ENCODE assay signal across 1 cellular context in the genomic region with DNA sequence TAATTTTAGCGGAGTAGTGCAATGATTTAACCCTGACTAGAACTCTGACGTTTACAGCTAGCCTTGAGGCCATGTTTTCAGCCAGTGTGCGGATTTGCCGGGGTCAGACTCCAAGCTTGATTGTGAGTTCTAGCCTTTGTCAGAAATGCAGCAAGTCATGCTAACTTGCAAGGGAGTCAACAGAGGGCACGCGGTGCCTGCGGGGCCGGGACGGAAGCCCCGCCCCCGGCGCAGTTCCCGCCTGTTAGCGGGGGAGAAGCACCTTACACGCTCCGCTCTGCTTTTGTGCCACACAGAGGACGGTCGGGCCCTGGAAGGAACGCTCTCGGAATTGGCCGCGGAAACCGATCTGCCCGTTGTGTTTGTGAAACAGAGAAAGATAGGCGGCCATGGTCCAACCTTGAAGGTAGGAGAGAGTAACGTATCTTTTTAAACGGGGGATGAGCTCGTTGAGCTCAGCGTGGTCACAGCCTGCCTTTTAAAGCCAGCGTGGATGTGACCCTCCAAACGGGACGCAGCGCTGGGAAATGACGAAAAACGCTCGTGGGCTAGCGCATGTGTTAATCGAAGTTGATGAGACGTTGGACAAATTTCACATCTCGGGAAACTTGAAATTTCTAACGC.
TF ChIP-seq lines count a peak whose summit lies in the region.

No MANE protein-coding gene starts in this region.

TF ChIP-seq in H1, 55 proteins besides CTCF, POLR2A, EP300 and RAD21:
- no peak for TF ChIP-seq SUZ12 (IDR thresholded peaks at IDR 0.05; ENCODE audit: low read length)
- 0 out of 2 replicates have a peak, but pooled peaks have one; percentile 31 for TF ChIP-seq CREB1 (IDR thresholded peaks at IDR 0.05)
- TF ChIP-seq FOSL1 (IDR thresholded peaks at IDR 0.05; ENCODE audit: insufficient read depth, low read depth, low read length) = no peak
- no peak for TF ChIP-seq CEBPB (IDR thresholded peaks at IDR 0.05; ENCODE audit: low read depth, low read length)
- peak; percentile 77; the same call in 1 of the 2 replicates for TF ChIP-seq MAFK (IDR thresholded peaks at IDR 0.05; ENCODE audit: low read depth, low read length)
- TF ChIP-seq YY1 (IDR thresholded peaks at IDR 0.05; ENCODE audit: low read depth, low read length) = peak; percentile 62; the same call in 1 of the 2 replicates
- no peak for TF ChIP-seq CBX8 (IDR thresholded peaks at IDR 0.05; ENCODE audit: borderline replicate concordance, low read depth, low read length)
- TF ChIP-seq TBP (IDR thresholded peaks at IDR 0.05; ENCODE audit: low read depth, low read length) = peak; percentile 91
- peak; percentile 13 for TF ChIP-seq NANOG (IDR thresholded peaks at IDR 0.05; ENCODE audit: insufficient read depth, low read depth, low read length, poor library complexity, severe bottlenecking)
- TF ChIP-seq EZH2 (IDR thresholded peaks at IDR 0.05; ENCODE audit: low read depth, low read length, severe bottlenecking) = no peak
- TF ChIP-seq RNF2 (IDR thresholded peaks at IDR 0.05; ENCODE audit: borderline replicate concordance, low read depth, low read length, missing control alignments, poor library complexity, severe bottlenecking) = no peak
- peak; percentile 68; the same call in 1 of the 2 replicates for TF ChIP-seq GTF2F1 (IDR thresholded peaks at IDR 0.05; ENCODE audit: borderline replicate concordance, low read depth, low read length)
- TF ChIP-seq EGR1 (IDR thresholded peaks at IDR 0.05; ENCODE audit: borderline replicate concordance, low read depth, low read length) = no peak
- no peak for TF ChIP-seq BRCA1 (IDR thresholded peaks at IDR 0.05; ENCODE audit: low read depth, low read length)
- TF ChIP-seq, protein P1, sequence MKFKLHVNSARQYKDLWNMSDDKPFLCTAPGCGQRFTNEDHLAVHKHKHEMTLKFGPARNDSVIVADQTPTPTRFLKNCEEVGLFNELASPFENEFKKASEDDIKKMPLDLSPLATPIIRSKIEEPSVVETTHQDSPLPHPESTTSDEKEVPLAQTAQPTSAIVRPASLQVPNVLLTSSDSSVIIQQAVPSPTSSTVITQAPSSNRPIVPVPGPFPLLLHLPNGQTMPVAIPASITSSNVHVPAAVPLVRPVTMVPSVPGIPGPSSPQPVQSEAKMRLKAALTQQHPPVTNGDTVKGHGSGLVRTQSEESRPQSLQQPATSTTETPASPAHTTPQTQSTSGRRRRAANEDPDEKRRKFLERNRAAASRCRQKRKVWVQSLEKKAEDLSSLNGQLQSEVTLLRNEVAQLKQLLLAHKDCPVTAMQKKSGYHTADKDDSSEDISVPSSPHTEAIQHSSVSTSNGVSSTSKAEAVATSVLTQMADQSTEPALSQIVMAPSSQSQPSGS (IDR thresholded peaks at IDR 0.05; ENCODE audit: low read length) = peak; percentile 44; the same call in 1 of the 2 replicates
- TF ChIP-seq JUN (IDR thresholded peaks at IDR 0.05; ENCODE audit: low read depth, low read length) = no peak
- no peak for TF ChIP-seq SIRT6 (IDR thresholded peaks at IDR 0.05; ENCODE audit: low read length)
- TF ChIP-seq HDAC2 (IDR thresholded peaks at IDR 0.05; ENCODE audit: borderline replicate concordance in 1 of 2, low read depth in 2 of 2, low read length in 2 of 2) = peak in 1 of 2 experiments; percentile 66; a peak in 1 of 4 replicates
- TF ChIP-seq, protein P2, sequence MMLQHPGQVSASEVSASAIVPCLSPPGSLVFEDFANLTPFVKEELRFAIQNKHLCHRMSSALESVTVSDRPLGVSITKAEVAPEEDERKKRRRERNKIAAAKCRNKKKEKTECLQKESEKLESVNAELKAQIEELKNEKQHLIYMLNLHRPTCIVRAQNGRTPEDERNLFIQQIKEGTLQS (IDR thresholded peaks at IDR 0.05; ENCODE audit: insufficient read depth, low read depth, low read length) = no peak
- TF ChIP-seq CBX5 (IDR thresholded peaks at IDR 0.05; ENCODE audit: low read depth, low read length) = no peak
- TF ChIP-seq TAF7 (optimal IDR thresholded peaks at IDR 0.05; ENCODE audit: borderline replicate concordance, low read depth, low read length) = peak; percentile 91
- peak; percentile 84 to 96 for TF ChIP-seq SIN3A (conservative IDR thresholded peaks at IDR 0.05 in 1 of 2, IDR thresholded peaks at IDR 0.05 in 1 of 2; ENCODE audit: low read depth in 1 of 2, low read length in 2 of 2)
- TF ChIP-seq KDM5A (IDR thresholded peaks at IDR 0.05; ENCODE audit: low read length) = no peak
- TF ChIP-seq KDM4A (IDR thresholded peaks at IDR 0.05; ENCODE audit: low read depth, low read length, severe bottlenecking) = no peak
- no peak for TF ChIP-seq CHD1 (IDR thresholded peaks at IDR 0.05; ENCODE audit: low read depth, low read length)
- TF ChIP-seq CTBP2 (IDR thresholded peaks at IDR 0.05; ENCODE audit: borderline replicate concordance, insufficient read depth, insufficient read length, low read length) = peak; percentile 51
- TF ChIP-seq TAF1 (IDR thresholded peaks at IDR 0.05; ENCODE audit: low read depth, low read length) = peak; percentile 96
- 0 out of 2 replicates have a peak, but pooled peaks have one; percentile 21 for TF ChIP-seq SRF (IDR thresholded peaks at IDR 0.05; ENCODE audit: low read depth, low read length)
- TF ChIP-seq, protein P3, sequence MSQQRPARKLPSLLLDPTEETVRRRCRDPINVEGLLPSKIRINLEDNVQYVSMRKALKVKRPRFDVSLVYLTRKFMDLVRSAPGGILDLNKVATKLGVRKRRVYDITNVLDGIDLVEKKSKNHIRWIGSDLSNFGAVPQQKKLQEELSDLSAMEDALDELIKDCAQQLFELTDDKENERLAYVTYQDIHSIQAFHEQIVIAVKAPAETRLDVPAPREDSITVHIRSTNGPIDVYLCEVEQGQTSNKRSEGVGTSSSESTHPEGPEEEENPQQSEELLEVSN (IDR thresholded peaks at IDR 0.05) = peak; percentile 97
- TF ChIP-seq HDAC6 (IDR thresholded peaks at IDR 0.05; ENCODE audit: low read depth, low read length) = no peak
- 0 out of 2 replicates have a peak, but pooled peaks have one; percentile 16 for TF ChIP-seq SP1 (IDR thresholded peaks at IDR 0.05; ENCODE audit: low read depth, low read length)
- TF ChIP-seq ASH2L (IDR thresholded peaks at IDR 0.05; ENCODE audit: low read length) = peak; percentile 62
- TF ChIP-seq GABPA (IDR thresholded peaks at IDR 0.05; ENCODE audit: borderline replicate concordance, insufficient read depth, low read length) = no peak
- TF ChIP-seq BCL11A (IDR thresholded peaks at IDR 0.05; ENCODE audit: low read depth in 2 of 2, low read length in 2 of 2) = no peak
- no peak for TF ChIP-seq TEAD4 (IDR thresholded peaks at IDR 0.05; ENCODE audit: low read depth, low read length)
- TF ChIP-seq NRF1 (IDR thresholded peaks at IDR 0.05; ENCODE audit: low read depth, low read length) = no peak
- no peak for TF ChIP-seq SP2 (IDR thresholded peaks at IDR 0.05; ENCODE audit: low read length)
- TF ChIP-seq KDM1A (IDR thresholded peaks at IDR 0.05; ENCODE audit: borderline replicate concordance, low read length) = no peak
- TF ChIP-seq SP4 (IDR thresholded peaks at IDR 0.05; ENCODE audit: low read length) = no peak
- TF ChIP-seq SAP30 (IDR thresholded peaks at IDR 0.05; ENCODE audit: insufficient read depth, insufficient replicate concordance, low read length) = no peak
- TF ChIP-seq ZNF274 (IDR thresholded peaks at IDR 0.05; ENCODE audit: borderline replicate concordance, extremely low read depth, low read length) = no peak
- TF ChIP-seq RBBP5 (IDR thresholded peaks at IDR 0.05; ENCODE audit: borderline replicate concordance, low read depth, low read length) = peak; percentile 54; the same call in 1 of the 2 replicates
- TF ChIP-seq JUND (IDR thresholded peaks at IDR 0.05; ENCODE audit: low read length) = no peak
- TF ChIP-seq TCF12 (IDR thresholded peaks at IDR 0.05; ENCODE audit: low read depth, low read length) = no peak
- no peak for TF ChIP-seq CHD2 (IDR thresholded peaks at IDR 0.05; ENCODE audit: low read length)
- TF ChIP-seq, protein P4, sequence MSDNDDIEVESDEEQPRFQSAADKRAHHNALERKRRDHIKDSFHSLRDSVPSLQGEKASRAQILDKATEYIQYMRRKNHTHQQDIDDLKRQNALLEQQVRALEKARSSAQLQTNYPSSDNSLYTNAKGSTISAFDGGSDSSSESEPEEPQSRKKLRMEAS (IDR thresholded peaks at IDR 0.05) = peak; percentile 98
- TF ChIP-seq POU5F1 (IDR thresholded peaks at IDR 0.05; ENCODE audit: low read depth, low read length) = no peak
- TF ChIP-seq RFX5 (IDR thresholded peaks at IDR 0.05; ENCODE audit: borderline replicate concordance, low read depth, low read length) = no peak
- no peak for TF ChIP-seq RXRA (IDR thresholded peaks at IDR 0.05; ENCODE audit: insufficient read depth, low read depth, low read length)
- TF ChIP-seq POLR2AphosphoS5 (IDR thresholded peaks at IDR 0.05; ENCODE audit: low read depth, low read length) = peak; percentile 95
- peak; percentile 93 for TF ChIP-seq BACH1 (IDR thresholded peaks at IDR 0.05; ENCODE audit: low read length)
- TF ChIP-seq, protein P5, sequence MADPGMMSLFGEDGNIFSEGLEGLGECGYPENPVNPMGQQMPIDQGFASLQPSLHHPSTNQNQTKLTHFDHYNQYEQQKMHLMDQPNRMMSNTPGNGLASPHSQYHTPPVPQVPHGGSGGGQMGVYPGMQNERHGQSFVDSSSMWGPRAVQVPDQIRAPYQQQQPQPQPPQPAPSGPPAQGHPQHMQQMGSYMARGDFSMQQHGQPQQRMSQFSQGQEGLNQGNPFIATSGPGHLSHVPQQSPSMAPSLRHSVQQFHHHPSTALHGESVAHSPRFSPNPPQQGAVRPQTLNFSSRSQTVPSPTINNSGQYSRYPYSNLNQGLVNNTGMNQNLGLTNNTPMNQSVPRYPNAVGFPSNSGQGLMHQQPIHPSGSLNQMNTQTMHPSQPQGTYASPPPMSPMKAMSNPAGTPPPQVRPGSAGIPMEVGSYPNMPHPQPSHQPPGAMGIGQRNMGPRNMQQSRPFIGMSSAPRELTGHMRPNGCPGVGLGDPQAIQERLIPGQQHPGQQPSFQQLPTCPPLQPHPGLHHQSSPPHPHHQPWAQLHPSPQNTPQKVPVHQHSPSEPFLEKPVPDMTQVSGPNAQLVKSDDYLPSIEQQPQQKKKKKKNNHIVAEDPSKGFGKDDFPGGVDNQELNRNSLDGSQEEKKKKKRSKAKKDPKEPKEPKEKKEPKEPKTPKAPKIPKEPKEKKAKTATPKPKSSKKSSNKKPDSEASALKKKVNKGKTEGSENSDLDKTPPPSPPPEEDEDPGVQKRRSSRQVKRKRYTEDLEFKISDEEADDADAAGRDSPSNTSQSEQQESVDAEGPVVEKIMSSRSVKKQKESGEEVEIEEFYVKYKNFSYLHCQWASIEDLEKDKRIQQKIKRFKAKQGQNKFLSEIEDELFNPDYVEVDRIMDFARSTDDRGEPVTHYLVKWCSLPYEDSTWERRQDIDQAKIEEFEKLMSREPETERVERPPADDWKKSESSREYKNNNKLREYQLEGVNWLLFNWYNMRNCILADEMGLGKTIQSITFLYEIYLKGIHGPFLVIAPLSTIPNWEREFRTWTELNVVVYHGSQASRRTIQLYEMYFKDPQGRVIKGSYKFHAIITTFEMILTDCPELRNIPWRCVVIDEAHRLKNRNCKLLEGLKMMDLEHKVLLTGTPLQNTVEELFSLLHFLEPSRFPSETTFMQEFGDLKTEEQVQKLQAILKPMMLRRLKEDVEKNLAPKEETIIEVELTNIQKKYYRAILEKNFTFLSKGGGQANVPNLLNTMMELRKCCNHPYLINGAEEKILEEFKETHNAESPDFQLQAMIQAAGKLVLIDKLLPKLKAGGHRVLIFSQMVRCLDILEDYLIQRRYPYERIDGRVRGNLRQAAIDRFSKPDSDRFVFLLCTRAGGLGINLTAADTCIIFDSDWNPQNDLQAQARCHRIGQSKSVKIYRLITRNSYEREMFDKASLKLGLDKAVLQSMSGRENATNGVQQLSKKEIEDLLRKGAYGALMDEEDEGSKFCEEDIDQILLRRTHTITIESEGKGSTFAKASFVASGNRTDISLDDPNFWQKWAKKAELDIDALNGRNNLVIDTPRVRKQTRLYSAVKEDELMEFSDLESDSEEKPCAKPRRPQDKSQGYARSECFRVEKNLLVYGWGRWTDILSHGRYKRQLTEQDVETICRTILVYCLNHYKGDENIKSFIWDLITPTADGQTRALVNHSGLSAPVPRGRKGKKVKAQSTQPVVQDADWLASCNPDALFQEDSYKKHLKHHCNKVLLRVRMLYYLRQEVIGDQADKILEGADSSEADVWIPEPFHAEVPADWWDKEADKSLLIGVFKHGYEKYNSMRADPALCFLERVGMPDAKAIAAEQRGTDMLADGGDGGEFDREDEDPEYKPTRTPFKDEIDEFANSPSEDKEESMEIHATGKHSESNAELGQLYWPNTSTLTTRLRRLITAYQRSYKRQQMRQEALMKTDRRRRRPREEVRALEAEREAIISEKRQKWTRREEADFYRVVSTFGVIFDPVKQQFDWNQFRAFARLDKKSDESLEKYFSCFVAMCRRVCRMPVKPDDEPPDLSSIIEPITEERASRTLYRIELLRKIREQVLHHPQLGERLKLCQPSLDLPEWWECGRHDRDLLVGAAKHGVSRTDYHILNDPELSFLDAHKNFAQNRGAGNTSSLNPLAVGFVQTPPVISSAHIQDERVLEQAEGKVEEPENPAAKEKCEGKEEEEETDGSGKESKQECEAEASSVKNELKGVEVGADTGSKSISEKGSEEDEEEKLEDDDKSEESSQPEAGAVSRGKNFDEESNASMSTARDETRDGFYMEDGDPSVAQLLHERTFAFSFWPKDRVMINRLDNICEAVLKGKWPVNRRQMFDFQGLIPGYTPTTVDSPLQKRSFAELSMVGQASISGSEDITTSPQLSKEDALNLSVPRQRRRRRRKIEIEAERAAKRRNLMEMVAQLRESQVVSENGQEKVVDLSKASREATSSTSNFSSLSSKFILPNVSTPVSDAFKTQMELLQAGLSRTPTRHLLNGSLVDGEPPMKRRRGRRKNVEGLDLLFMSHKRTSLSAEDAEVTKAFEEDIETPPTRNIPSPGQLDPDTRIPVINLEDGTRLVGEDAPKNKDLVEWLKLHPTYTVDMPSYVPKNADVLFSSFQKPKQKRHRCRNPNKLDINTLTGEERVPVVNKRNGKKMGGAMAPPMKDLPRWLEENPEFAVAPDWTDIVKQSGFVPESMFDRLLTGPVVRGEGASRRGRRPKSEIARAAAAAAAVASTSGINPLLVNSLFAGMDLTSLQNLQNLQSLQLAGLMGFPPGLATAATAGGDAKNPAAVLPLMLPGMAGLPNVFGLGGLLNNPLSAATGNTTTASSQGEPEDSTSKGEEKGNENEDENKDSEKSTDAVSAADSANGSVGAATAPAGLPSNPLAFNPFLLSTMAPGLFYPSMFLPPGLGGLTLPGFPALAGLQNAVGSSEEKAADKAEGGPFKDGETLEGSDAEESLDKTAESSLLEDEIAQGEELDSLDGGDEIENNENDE (IDR thresholded peaks at IDR 0.05; ENCODE audit: insufficient replicate concordance, low read length) = no peak
- TF ChIP-seq SIX5 (IDR thresholded peaks at IDR 0.05; ENCODE audit: low read depth, low read length) = no peak
- TF ChIP-seq, protein P6, sequence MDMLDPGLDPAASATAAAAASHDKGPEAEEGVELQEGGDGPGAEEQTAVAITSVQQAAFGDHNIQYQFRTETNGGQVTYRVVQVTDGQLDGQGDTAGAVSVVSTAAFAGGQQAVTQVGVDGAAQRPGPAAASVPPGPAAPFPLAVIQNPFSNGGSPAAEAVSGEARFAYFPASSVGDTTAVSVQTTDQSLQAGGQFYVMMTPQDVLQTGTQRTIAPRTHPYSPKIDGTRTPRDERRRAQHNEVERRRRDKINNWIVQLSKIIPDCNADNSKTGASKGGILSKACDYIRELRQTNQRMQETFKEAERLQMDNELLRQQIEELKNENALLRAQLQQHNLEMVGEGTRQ (IDR thresholded peaks at IDR 0.05; ENCODE audit: low read length) = 0 out of 2 replicates have a peak, but pooled peaks have one; percentile 38
- peak; percentile 67 for TF ChIP-seq PHF8 (conservative IDR thresholded peaks at IDR 0.05; ENCODE audit: low read depth, low read length)
